ENCODE assay signal across 16 cellular contexts in the genomic region with DNA sequence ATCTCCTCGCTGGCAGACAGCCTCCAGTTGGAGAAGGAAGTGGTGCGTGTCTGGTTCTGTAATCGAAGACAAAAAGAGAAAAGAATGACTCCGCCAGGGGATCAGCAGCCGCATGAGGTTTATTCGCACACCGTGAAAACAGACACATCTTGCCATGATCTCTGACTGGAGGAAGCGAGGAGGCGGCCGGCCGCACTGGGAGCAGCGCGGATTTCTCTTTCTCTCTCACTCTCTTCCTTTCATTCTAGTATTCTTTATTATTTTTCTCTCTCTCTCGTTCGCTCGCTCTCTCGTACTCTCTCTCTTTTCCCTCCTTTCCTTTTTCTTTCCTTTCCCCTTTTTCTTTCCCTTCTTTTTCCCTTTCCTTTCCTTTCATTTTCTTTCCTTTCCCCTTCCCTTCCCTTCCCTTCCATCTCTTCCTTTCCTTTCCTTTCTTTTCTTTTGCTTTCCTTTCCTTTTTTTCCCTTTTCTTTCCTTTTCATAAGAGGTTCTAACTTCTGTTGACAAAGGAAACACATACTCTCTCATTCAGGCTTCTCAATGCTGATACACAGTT. TPM values are rescaled to one million over a fixed set of nuclear protein-coding genes. Genes with fewer than 3 reads are reported as not detected.
DNase-seq lines count a peak whose midpoint lies in the region; FAIRE-seq and TF ChIP-seq lines count a peak whose summit lies in the region.
"Had no signal": no experiment of that assay in that cellular context is flagged by ENCODE, and none has a peak within 500 bp of the region (broad histone marks: within the 10 kb centered on the region; RNA-seq: fewer than 3 reads in every experiment).

No MANE protein-coding gene starts in this region.

- H3K36me3 ChIP-seq in ES-I3 (ENCODE audit: insufficient read depth, low read length) (no peaks in the 10 kb centered on the region), HUES6 (ENCODE audit: control insufficient read depth, insufficient read depth, low read length) (no peaks in the 10 kb centered on the region), H1 (ENCODE audit: control insufficient read depth in 2 of 4, insufficient read depth in 4 of 4, low read length in 3 of 4) (no peaks in the 10 kb centered on the region), neuron (ENCODE audit: insufficient read depth, low read length) (no peaks in the 10 kb centered on the region), transverse colon (no peaks in the 10 kb centered on the region)

- CTCF ChIA-PET in H1 (lab: Charles Lee; ENCODE audit: partially characterized antibody), result interaction anchor here (2.1 kb wide), 1 partner anchor 127 kb away, joined by 7 read pairs; no protein-coding TSS in a partner anchor

- TF ChIP-seq POLR2A in H1 (IDR thresholded peaks at IDR 0.05; ENCODE audit: control extremely low read depth in 1 of 2, low read depth in 2 of 2, low read length in 2 of 2) (no peak), transverse colon (IDR thresholded peaks at IDR 0.05) (no peak)

- TF ChIP-seq EP300 in H1 (IDR thresholded peaks at IDR 0.05; ENCODE audit: borderline replicate concordance in 1 of 2, low read depth in 2 of 2, low read length in 2 of 2) (no peak), transverse colon (IDR thresholded peaks at IDR 0.05; ENCODE audit: low read depth) (no peak)

- no peak for TF ChIP-seq RAD21 in H1 (IDR thresholded peaks at IDR 0.05 in 1 of 2, conservative IDR thresholded peaks at IDR 0.05 in 1 of 2; ENCODE audit: low read depth in 2 of 2, low read length in 2 of 2)

- H2BK120ac ChIP-seq in H1 (replicated peaks; ENCODE audit: low read depth, low read length), result no peak overlapping the region

- WGBS in H1 (ENCODE audit: extremely low coverage in 1 of 2, insufficient coverage in 1 of 2, insufficient read length in 1 of 2, insufficient replicate concordance in 2 of 2, low coverage in 1 of 2, low lambda C conversion rate in 2 of 2, missing lambda C conversion rate in 1 of 2), 2 experiments, result 4% methylated on average over 16 of the region's 17 CpGs; no CpG with 5 or more reads in 1 of the 2 experiments
- 62% methylated on average over 17 of the region's 17 CpGs; no CpG with 5 or more reads in 1 of the 2 donors for WGBS in transverse colon (ENCODE audit: low coverage in 1 of 2), 2 donors

- H2AK5ac ChIP-seq in H1 (ENCODE audit: low read depth, low read length), result no peak overlapping the region

- H3K9me3 ChIP-seq in ES-I3 (ENCODE audit: control insufficient read depth, insufficient read depth, low read length) (no peaks in the 10 kb centered on the region), HUES6 (ENCODE audit: control insufficient read depth, insufficient read depth, low read depth, low read length) (no peaks in the 10 kb centered on the region), H1 (ENCODE audit: insufficient read depth in 2 of 2, low read depth in 1 of 2, low read length in 1 of 2) (no peaks in the 10 kb centered on the region), neuron (ENCODE audit: low read length) (no peaks in the 10 kb centered on the region), transverse colon (no peaks in the 10 kb centered on the region)

- H3K4me1 ChIP-seq in ES-I3 (ENCODE audit: insufficient read depth, low read length) (peaks cover 23% of the 10 kb centered on the region), HUES6 (ENCODE audit: control insufficient read depth, insufficient read depth, low read length) (peaks cover 34% of the 10 kb centered on the region), H1 (replicated peaks in 1 of 4; ENCODE audit: control insufficient read depth in 3 of 4, insufficient read depth in 4 of 4, low read length in 3 of 4) (peaks cover 0 to 12% (median 10%) of the 10 kb centered on the region in 4 experiments; a peak in 5 of 7 replicates), neuron (ENCODE audit: insufficient read depth, low read length) (peaks cover 32% of the 10 kb centered on the region), transverse colon (no peaks in the 10 kb centered on the region)

- H2AFZ ChIP-seq in H1 (ENCODE audit: low read length), result no peak overlapping the region; the same call in 1 of the 2 replicates
- no peak overlapping the region for H2AFZ ChIP-seq in neuron (ENCODE audit: low read depth, low read length)

- no peaks in the 10 kb centered on the region for H3K79me2 ChIP-seq in H1 (ENCODE audit: control insufficient read depth in 1 of 2, insufficient read depth in 2 of 2, low read length in 2 of 2)

- H3K56ac ChIP-seq in H1 (replicated peaks; ENCODE audit: insufficient read length, low read depth, low read length), result no peak overlapping the region

- no peak overlapping the region for H3K14ac ChIP-seq in H1 (ENCODE audit: insufficient read length)

- H3K23ac ChIP-seq in H1 (ENCODE audit: insufficient read length), result no peak overlapping the region

- no peak overlapping the region for H3K27ac ChIP-seq in HUES6 (ENCODE audit: low read depth, low read length)
- no peak overlapping the region for H3K27ac ChIP-seq in H1 (ENCODE audit: low read depth, low read length)
- peak overlapping the region in 1 of 4 donors; percentile 21 for H3K27ac ChIP-seq in transverse colon
- H3K27ac ChIP-seq: RWPE1, skin epidermis had no signal

- no peak overlapping the region; the same call in 1 of the 2 replicates for H3K18ac ChIP-seq in H1 (ENCODE audit: extremely low read depth, low read length)

- no peak overlapping the region for H2BK20ac ChIP-seq in H1 (ENCODE audit: low read length)

- POLR2A ChIA-PET in H1 (lab: Charles Lee; ENCODE audit: partially characterized antibody), result no interaction called here

- H2BK15ac ChIP-seq in H1 (ENCODE audit: low read length), result no peak overlapping the region

- no peak overlapping the region for H3K4ac ChIP-seq in H1 (replicated peaks; ENCODE audit: insufficient read length, low read depth, low read length)

- H4K20me1 ChIP-seq in H1 (replicated peaks in 1 of 2; ENCODE audit: control insufficient read depth in 1 of 2, insufficient read depth in 2 of 2, low read length in 2 of 2), result no peaks in the 10 kb centered on the region

- intact Hi-C loops in transverse colon (cut with DNase I; ENCODE audit: low total_unique reads), result no loop called here

- peak overlapping the region; percentile 46; the same call in 1 of the 2 replicates for H3K9ac ChIP-seq in ES-I3 (ENCODE audit: low read depth, low read length)
- no peak overlapping the region for H3K9ac ChIP-seq in HUES6 (ENCODE audit: low read length)
- H3K9ac ChIP-seq in H1 (replicated peaks in 1 of 4; ENCODE audit: extremely low read depth in 1 of 4, low read depth in 3 of 4, low read length in 3 of 4), result no peak overlapping the region; a peak in 1 of 7 replicates

- H3K4me3 ChIP-seq in HUES6 (ENCODE audit: low read depth, low read length), result peak overlapping the region; percentile 59
- H3K4me3 ChIP-seq in H1 (ENCODE audit: extremely low read depth in 1 of 4, insufficient read depth in 2 of 4, low read depth in 3 of 4, low read length in 4 of 4), result peak overlapping the region; percentile 49 to 74 (median 58)
- H3K4me3 ChIP-seq in neuron (ENCODE audit: low read length), result peak overlapping the region; percentile 84
- H3K4me3 ChIP-seq in transverse colon, result peak overlapping the region in 1 of 4 donors; percentile 26
- H3K4me3 ChIP-seq: skin epidermis had no signal

- no peak overlapping the region for H4K91ac ChIP-seq in H1 (replicated peaks; ENCODE audit: insufficient read length, low read length)

- no peak overlapping the region for H4K8ac ChIP-seq in H1 (ENCODE audit: extremely low read depth, insufficient read depth, low read length)

- TF ChIP-seq CTCF in H1 (IDR thresholded peaks at IDR 0.05; ENCODE audit: control extremely low read depth in 1 of 3, insufficient read depth in 1 of 3, low read depth in 1 of 3, low read length in 3 of 3) (no peak), GM20000 (IDR thresholded peaks at IDR 0.05; ENCODE audit: extremely low read depth, missing control alignments) (no peak), transverse colon (IDR thresholded peaks at IDR 0.05) (no peak)

- FAIRE-seq in H1 (lab: Jason Lieb, UNC), result no peak
- FAIRE-seq: bronchial epithelial cell had no signal

- H3K27me3 ChIP-seq in HUES6 (ENCODE audit: control insufficient read depth, insufficient read depth, low read length) (peaks cover 80% of the 10 kb centered on the region), H1 (replicated peaks in 1 of 4; ENCODE audit: control insufficient read depth in 3 of 4, extremely low read depth in 1 of 4, insufficient read depth in 3 of 4, low read length in 3 of 4) (peaks cover 0 to 37% (median 17%) of the 10 kb centered on the region in 4 experiments; a peak in 6 of 7 replicates), neuron (ENCODE audit: insufficient read depth, low read length) (no peaks in the 10 kb centered on the region), transverse colon (peaks cover 19% of the 10 kb centered on the region)

- DNase-seq in H1 (ENCODE audit: low read depth in 1 of 2, low spot score in 2 of 2) (no peak), NCI-H1105 (lab: John Stamatoyannopoulos, UW) (no peak), GM20000 (ENCODE audit: low spot score) (no peak), transverse colon (no peak)
- DNase-seq: activated CD4-positive, alpha-beta T cell treated with anti-CD3 and anti-CD28 coated beads, Interleukin-2, amount 50 U/mL, for 1 hour; DMS79 treated with DMSO at 0.1 percent for 48 hours; occipital lobe; stimulated activated naive CD4-positive, alpha-beta T cell had no signal

- H3K79me1 ChIP-seq in H1 (ENCODE audit: low read depth, low read length), result no peaks in the 10 kb centered on the region

- H3K23me2 ChIP-seq in H1 (ENCODE audit: low read depth, low read length), result peaks cover 10% of the 10 kb centered on the region

- H3K4me2 ChIP-seq in H1 (ENCODE audit: insufficient read depth in 1 of 2, low read depth in 2 of 2, low read length in 2 of 2), result peak overlapping the region; percentile 88 to 89

- no peak overlapping the region for H2BK5ac ChIP-seq in H1 (ENCODE audit: low read depth, low read length)

- in situ Hi-C loops in transverse colon (cut with MboI; ENCODE audit: low pct_ligation_motif_present in 1 of 4, low pct_unique_long_range_greater_than_20kb in 1 of 4, low sequenced_read_pairs in 3 of 4), result no loop called here

- no peak overlapping the region for H2BK12ac ChIP-seq in H1 (ENCODE audit: low read depth, low read length)

- H4K5ac ChIP-seq in H1 (ENCODE audit: insufficient read length, low read depth, low read length), result no peak overlapping the region

TF ChIP-seq in H1, 55 proteins besides CTCF, POLR2A, EP300 and RAD21 (continues in another document):
- TF ChIP-seq SUZ12 (IDR thresholded peaks at IDR 0.05; ENCODE audit: low read length) (peak; percentile 44; the same call in 1 of the 2 replicates), EZH2 (IDR thresholded peaks at IDR 0.05; ENCODE audit: low read depth, low read length, severe bottlenecking) (peak; percentile 4)

RNA-seq across cellular contexts. Expression of a gene that starts 1.2 kb away (rescaled TPM):
- 1.1 and 1.4 TPM in 2 replicates for total RNA-seq in H1 (2021; fragmentation: NEBNext Ultra II Directional; extraction: Animal tissue kit (Norgen Biotek cat#: 25700))
- polyA plus RNA-seq in H1 (2011; rRNA removed), result 1.9 and 2.4 TPM in 2 replicates
- polyA plus RNA-seq in H1 (2011; cell fraction: cytosol; rRNA removed), result 1.2 TPM
- 1.3 TPM for polyA plus RNA-seq in H1 (2011; cell fraction: nucleus; rRNA removed)
- 1.1 to 1.4 TPM (median 1.2 TPM) in 4 replicates for polyA plus RNA-seq in H1 (2012, experiment 1 of 2)
- 0.88 TPM for polyA plus RNA-seq in H1 (2012, experiment 2 of 2)
- polyA plus RNA-seq in H1 (2013, experiment 1 of 2), result 0.30 TPM
- 0.33 TPM for polyA plus RNA-seq in H1 (2013, experiment 2 of 2)
- 0.73 and 0.83 TPM in 2 replicates for polyA minus RNA-seq in H1 (2011; rRNA and poly(A)+ RNA removed)
- 0.66 TPM for polyA minus RNA-seq in H1 (2011; cell fraction: cytosol; rRNA and poly(A)+ RNA removed)
- polyA minus RNA-seq in H1 (2011; cell fraction: nucleus; rRNA and poly(A)+ RNA removed), result 0.70 TPM
- under 1 TPM in 1 of 4 donors, not detected in 3; 0.14 TPM for total RNA-seq in transverse colon
- total RNA-seq: bronchial epithelial cell, lung microvascular endothelial cell had no signal
- polyA plus RNA-seq: BJ had no signal
